Comparison of ENCODE assay signal across 17 cellular contexts in the genomic region with DNA sequence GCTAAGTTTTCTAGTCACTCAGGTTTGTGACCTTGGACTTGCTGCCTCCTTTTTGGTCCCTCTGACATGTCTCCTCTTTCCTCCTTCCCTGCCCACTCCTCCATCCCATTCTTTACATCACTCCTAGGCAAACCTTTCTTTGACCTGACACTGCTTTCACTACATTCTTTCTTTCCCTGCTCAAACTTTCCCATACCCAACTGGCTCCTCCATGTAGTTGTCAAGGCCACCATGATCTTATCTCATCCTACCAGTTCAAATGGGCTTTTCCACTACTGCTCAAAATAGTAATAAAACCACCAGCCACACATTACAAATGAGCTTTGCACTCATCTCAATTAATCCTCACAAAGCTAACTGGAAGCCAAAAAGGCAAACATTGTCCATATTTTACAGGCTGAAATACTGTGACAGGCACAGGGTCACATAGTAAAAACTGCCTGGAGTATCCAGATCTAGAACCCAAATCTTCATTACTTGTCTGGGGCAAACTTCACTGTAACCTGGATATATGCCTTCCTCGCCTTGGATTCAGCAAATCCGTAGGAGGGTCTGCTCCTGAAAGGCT. TPM values are rescaled to one million over a fixed set of nuclear protein-coding genes. Genes with fewer than 3 reads are reported as not detected.
DNase-seq lines count a peak whose midpoint lies in the region; FAIRE-seq and TF ChIP-seq lines count a peak whose summit lies in the region.
"Had no signal": no experiment of that assay in that cellular context is flagged by ENCODE, and none has a peak within 500 bp of the region (broad histone marks: within the 10 kb centered on the region; RNA-seq: fewer than 3 reads in every experiment).

No MANE protein-coding gene starts in this region.

- TF ChIP-seq POLR2A in adrenal gland (IDR thresholded peaks at IDR 0.05): no peak
- no peak for TF ChIP-seq POLR2A in thyroid gland (IDR thresholded peaks at IDR 0.05)
- TF ChIP-seq POLR2A in GM12892 (IDR thresholded peaks at IDR 0.05; ENCODE audit: low read depth, low read length): no peak

- H3K79me2 ChIP-seq in mammary epithelial cell (ENCODE audit: insufficient read depth, low read length): no peaks in the 10 kb centered on the region

- H3K9me3 Mint-ChIP-seq in MCF 10A (ENCODE audit: unreplicated experiment): no peaks in the 10 kb centered on the region
- H3K9me3 Mint-ChIP-seq: HFFc6 had no signal

- H3K4me1 Mint-ChIP-seq in MCF 10A (ENCODE audit: insufficient read depth, unreplicated experiment): peaks cover 15% of the 10 kb centered on the region

- DNase-seq in MCF 10A (ENCODE audit: unreplicated experiment) (no peak), mammary epithelial cell (no peak), adrenal gland (peak in 1 of 7 donors; percentile 23), kidney (no peak), thyroid gland (no peak), GM12892 (ENCODE audit: insufficient read length) (no peak), EL (no peak)
- DNase-seq: C1 segment of cervical spinal cord; DMS79 treated with DMSO at 0.1 percent for 48 hours; HFFc6; KG1; NCI-H1436; NCI-H2029; NCI-H2171; NCI-H446 treated with DMSO at 0.1 percent for 48 hours; NK-92 treated with Interleukin-12 subunit alpha and Interleukin-12 subunit beta, amount 100 ng/mL, for 24 hours had no signal

- no peak overlapping the region for H3K4me3 Mint-ChIP-seq in MCF 10A (ENCODE audit: unreplicated experiment)
- H3K4me3 Mint-ChIP-seq: HFFc6 had no signal

- no peaks in the 10 kb centered on the region for H3K27me3 Mint-ChIP-seq in MCF 10A (ENCODE audit: insufficient read depth, unreplicated experiment)

- H3K9me3 ChIP-seq in mammary epithelial cell (replicated peaks; ENCODE audit: insufficient read depth, low read length) (no peaks in the 10 kb centered on the region), adrenal gland (replicated peaks in 1 of 3) (no peaks in the 10 kb centered on the region), kidney (ENCODE audit: control insufficient read depth in 1 of 2, low read length in 2 of 2) (no peaks in the 10 kb centered on the region), thyroid gland (no peaks in the 10 kb centered on the region)

- CTCF ChIA-PET in MCF 10A (lab: Yijun Ruan, JAX): interaction anchor here (0.6 to 5.6 kb wide), 13 partner anchors 8 to 725 kb away, joined by 3 to 38 read pairs (median 4); a partner anchor contains a TSS
- CTCF ChIA-PET in mammary epithelial cell (lab: Charles Lee; ENCODE audit: low non-redundant PET): no interaction called here

- TF ChIP-seq CTCF in MCF 10A (IDR thresholded peaks at IDR 0.05; ENCODE audit: unreplicated experiment) (no peak), mammary epithelial cell (conservative IDR thresholded peaks at IDR 0.05 in 1 of 2, IDR thresholded peaks at IDR 0.05 in 1 of 2; ENCODE audit: extremely low read depth in 1 of 2, insufficient read depth in 1 of 2, low read depth in 1 of 2, low read length in 2 of 2) (no peak), adrenal gland (IDR thresholded peaks at IDR 0.05) (no peak), kidney (IDR thresholded peaks at IDR 0.05; ENCODE audit: borderline replicate concordance, extremely low read depth, insufficient read depth) (no peak), thyroid gland (IDR thresholded peaks at IDR 0.05) (no peak)

- H3K36me3 Mint-ChIP-seq in MCF 10A (ENCODE audit: insufficient read depth, unreplicated experiment): peaks cover 33% of the 10 kb centered on the region

- in situ Hi-C loops in mammary epithelial cell (cut with MboI; ENCODE audit: low sequenced_read_pairs in 2 of 2): loop anchor here in 1 of 2 donors (25.0 kb wide), 1 partner anchor 698 kb away; no protein-coding TSS in a partner anchor

- H3K9ac ChIP-seq in mammary epithelial cell (ENCODE audit: insufficient read depth, low read length) (no peak overlapping the region), kidney (ENCODE audit: low read length in 2 of 2) (peak overlapping the region in 1 of 2 donors; percentile 29)

- intact Hi-C loops in MCF 10A (cut with micrococcal nuclease): loop anchor here (10.0 kb wide), 1 partner anchor 591 kb away; no protein-coding TSS in a partner anchor
- intact Hi-C loops in mammary epithelial cell (cut with micrococcal nuclease): no loop called here
- intact Hi-C loops in adrenal gland (cut with DNase I): loop anchor here in 1 of 2 donors (10.0 kb wide), 1 partner anchor 161 kb away; no protein-coding TSS in a partner anchor
- intact Hi-C loops in kidney (cut with DNase I): loop anchor here (10.0 kb wide), 1 partner anchor 711 kb away; no protein-coding TSS in a partner anchor
- intact Hi-C loops in thyroid gland (cut with DNase I): loop anchor here (10.0 kb wide), 1 partner anchor 711 kb away; no protein-coding TSS in a partner anchor

- H4K20me1 ChIP-seq in mammary epithelial cell (ENCODE audit: insufficient read depth, low read length): peaks cover 2% of the 10 kb centered on the region

- dilution Hi-C loops in mammary epithelial cell (cut with HindIII; ENCODE audit: low sequenced_read_pairs): no loop called here

- BruUV-seq in MCF 10A (replicated peaks; lab: Mats Ljungman, UMichigan): no TSS peak
- BruUV-seq in mammary epithelial cell (replicated peaks; lab: Mats Ljungman, UMichigan): no TSS peak

- H3K27me3 ChIP-seq in mammary epithelial cell (ENCODE audit: insufficient read depth, low read length): no peaks in the 10 kb centered on the region
- no peaks in the 10 kb centered on the region for H3K27me3 ChIP-seq in adrenal gland
- H3K27me3 ChIP-seq in thyroid gland: no peaks in the 10 kb centered on the region

- no peak overlapping the region for H3K4me2 ChIP-seq in mammary epithelial cell (ENCODE audit: insufficient read depth, low read depth, low read length)

- WGBS in mammary epithelial cell (ENCODE audit: low coverage, missing lambda C conversion rate): 100% methylated on average over 2 of the region's 2 CpGs
- 93 to 96% (median 94%) methylated on average over 2 of the region's 2 CpGs for WGBS in adrenal gland, 4 donors
- 93 to 99% methylated on average over 2 of the region's 2 CpGs for WGBS in thyroid gland, 2 donors

- H3K36me3 ChIP-seq in mammary epithelial cell (ENCODE audit: insufficient read depth, low read length) (peaks cover 20% of the 10 kb centered on the region), adrenal gland (replicated peaks in 1 of 2) (peaks cover 0 to 21% of the 10 kb centered on the region in 2 donors), kidney (ENCODE audit: control insufficient read depth in 1 of 2, insufficient read depth in 2 of 2, low read length in 2 of 2) (peaks cover 11 to 15% of the 10 kb centered on the region in 2 donors), thyroid gland (peaks cover 18 to 22% of the 10 kb centered on the region in 2 donors)

- H3K4me1 ChIP-seq in mammary epithelial cell (ENCODE audit: insufficient read depth, low read length): peaks cover 4% of the 10 kb centered on the region
- H3K4me1 ChIP-seq in adrenal gland (replicated peaks in 1 of 2): peaks cover 24 to 40% of the 10 kb centered on the region in 2 donors
- peaks cover 23 to 24% of the 10 kb centered on the region in 2 donors for H3K4me1 ChIP-seq in kidney (ENCODE audit: control insufficient read depth in 1 of 2, insufficient read depth in 1 of 2, low read depth in 1 of 2, low read length in 2 of 2)
- peaks cover 8 to 23% of the 10 kb centered on the region in 2 donors for H3K4me1 ChIP-seq in thyroid gland

- H2AFZ ChIP-seq in mammary epithelial cell (ENCODE audit: low read depth, low read length): no peak overlapping the region

- no peak overlapping the region for H3K27ac ChIP-seq in mammary epithelial cell (ENCODE audit: insufficient read depth, low read depth, low read length)
- H3K27ac ChIP-seq in adrenal gland: peak overlapping the region in 4 of 5 donors; percentile 46 to 93 (median 81)
- peak overlapping the region; percentile 73 to 88 for H3K27ac ChIP-seq in kidney (ENCODE audit: low read depth in 2 of 2, low read length in 2 of 2)
- H3K27ac ChIP-seq in thyroid gland: peak overlapping the region; percentile 67 to 92 (median 79)

- H3K27ac Mint-ChIP-seq in MCF 10A (ENCODE audit: low read depth, unreplicated experiment): peak overlapping the region; percentile 40
- H3K27ac Mint-ChIP-seq: HFFc6 had no signal

- FAIRE-seq in kidney (lab: Jason Lieb, UNC): no peak
- FAIRE-seq in GM12892 (lab: Jason Lieb, UNC): no peak
- FAIRE-seq: G401.6 had no signal

- H3K4me3 ChIP-seq in mammary epithelial cell (replicated peaks in 1 of 3; ENCODE audit: insufficient read depth in 1 of 3, low read depth in 2 of 3, low read length in 3 of 3) (no peak overlapping the region), adrenal gland (no peak overlapping the region), kidney (ENCODE audit: low read length in 2 of 2) (no peak overlapping the region), thyroid gland (replicated peaks in 1 of 3) (no peak overlapping the region)

- POLR2A ChIA-PET in MCF 10A (lab: Yijun Ruan, JAX): interaction anchor here (0.6 to 2.3 kb wide), 3 partner anchors 9 to 21 kb away, joined by 3 to 19 read pairs (median 3); a partner anchor contains a TSS

RNA-seq across cellular contexts. Expression of a gene that starts 14.4 kb away (rescaled TPM):
- 54.1 and 59.3 TPM in 2 replicates for total RNA-seq in MCF 10A (2022)
- total RNA-seq in mammary epithelial cell: 10 to 100 TPM; 17.7 to 48.4 TPM
- 63.7 TPM for polyA plus RNA-seq in mammary epithelial cell
- polyA minus RNA-seq in mammary epithelial cell: 9.9 TPM
- total RNA-seq in adrenal gland: 10 to 100 TPM in 7 of 8 donors, 1 to 10 TPM in 1; 8.5 to 52.2 (median 36.6) TPM
- polyA plus RNA-seq in adrenal gland: 10 to 100 TPM; 10.3 to 70.4 (median 10.8) TPM
- 40.2 TPM for total RNA-seq in kidney
- 75.3 TPM for polyA plus RNA-seq in kidney (ENCODE audit: insufficient read depth, low read depth, low replicate concordance)
- 10 to 100 TPM; 23.6 to 44.3 (median 34.8) TPM for total RNA-seq in thyroid gland
- polyA plus RNA-seq in GM12892 (2012; ENCODE audit: missing spikeins): 83.1 TPM
